ENCODE assay signal across 21 cellular contexts in genomic region chr11:119012629-119013170, GRCh38. TPM values are rescaled to one million over a fixed set of nuclear protein-coding genes. Genes with fewer than 3 reads are reported as not detected.
DNase-seq lines count a peak whose midpoint lies in the region; ATAC-seq, FAIRE-seq and TF ChIP-seq lines count a peak whose summit lies in the region.
"Had no signal": no experiment of that assay in that cellular context is flagged by ENCODE, and none has a peak within 500 bp of the region (broad histone marks: within the 10 kb centered on the region; RNA-seq: fewer than 3 reads in every experiment).

No MANE protein-coding gene starts in this region.

- H3K9me3 ChIP-seq in HCT116 (ENCODE audit: control insufficient read depth in 1 of 2, insufficient read depth in 1 of 2, low read depth in 1 of 2, low read length in 2 of 2): no peaks in the 10 kb centered on the region
- no peaks in the 10 kb centered on the region; the same call in 2 of the 3 replicates for H3K9me3 ChIP-seq in GM12878 (replicated peaks; ENCODE audit: control insufficient read depth, insufficient read depth, low read length)
- no peaks in the 10 kb centered on the region for H3K9me3 ChIP-seq in aorta (ENCODE audit: control insufficient read depth, low read length)
- H3K9me3 ChIP-seq: gastroesophageal sphincter, left lung, mucosa of descending colon, sigmoid colon had no signal

- TF ChIP-seq EP300 in GM12878 (IDR thresholded peaks at IDR 0.05; ENCODE audit: borderline replicate concordance in 1 of 2, control insufficient read depth in 1 of 2, low read depth in 2 of 2, low read length in 2 of 2): no peak

- CTCF ChIA-PET in HCT116 (lab: Charles Lee): no interaction called here
- CTCF ChIA-PET in GM12878 (lab: Yijun Ruan, JAX): no interaction called here

- POLR2A ChIA-PET in HCT116 (lab: Charles Lee): no interaction called here
- POLR2A ChIA-PET in GM12878 (lab: Charles Lee): interaction anchor here (0.5 to 1.3 kb wide), 2 partner anchors 55 to 253 kb away, joined by 3 to 4 read pairs; partner anchors contain the start of gene VPS11

- peak overlapping the region; percentile 25; the same call in 1 of the 2 replicates for H3K27ac ChIP-seq in HCT116 (ENCODE audit: low read depth, low read length)
- H3K27ac ChIP-seq in GM12878 (ENCODE audit: control insufficient read depth, insufficient read depth): no peak overlapping the region
- H3K27ac ChIP-seq in aorta (ENCODE audit: low read depth in 1 of 2, low read length in 2 of 2): peak overlapping the region in 1 of 2 donors; percentile 19
- H3K27ac ChIP-seq: gastroesophageal sphincter, KMS-11, left lung, sigmoid colon had no signal

- RAD21 ChIA-PET in HCT116 (lab: Charles Lee; ENCODE audit: low non-redundant PET in 1 of 2, low total read pairs in 2 of 2, uncharacterized antibody in 2 of 2, unreplicated experiment in 2 of 2): no interaction called here
- RAD21 ChIA-PET in GM12878 (lab: Charles Lee; ENCODE audit: unreplicated experiment): no interaction called here

- 81% methylated on average over 3 of the region's 3 CpGs for WGBS in GM12878 (ENCODE audit: insufficient coverage, insufficient replicate concordance, low lambda C conversion rate, missing lambda C conversion rate)
- WGBS in aorta, 2 donors: 74 to 79% methylated on average over 3 of the region's 3 CpGs

- in situ Hi-C loops in GM12878 (cut with MboI): no loop called here

- ATAC-seq in HCT116 (no peak), GM12878 (peak; percentile 7; the same call in 1 of the 3 replicates), aorta (ENCODE audit: low FRiP score) (no peak)
- no peak for ATAC-seq in stimulated activated naive B cell treated with anti-CD40 and anti-IgM and Interleukin-4, amounts not matched to agents 10 μg/mL and 1 μg/mL and 100 μg/mL, for 72 hours (replicated peaks)
- ATAC-seq: gastroesophageal sphincter, left lung had no signal

- FAIRE-seq in GM12878 (lab: Jason Lieb, UNC): no peak
- FAIRE-seq: bronchial epithelial cell had no signal

- H3K9me3 Mint-ChIP-seq in activated naive CD4-positive, alpha-beta T cell treated with anti-CD3 and anti-CD28 coated beads, Interleukin-2, amount 50 U/mL, for 24 hours: no peaks in the 10 kb centered on the region
- no peaks in the 10 kb centered on the region for H3K9me3 Mint-ChIP-seq in stimulated activated naive B cell treated with anti-CD40 and anti-IgM and Interleukin-4, amounts not matched to agents 10 μg/mL and 1 μg/mL and 100 μg/mL, for 72 hours

- BruUV-seq in HCT116 (replicated peaks; lab: Mats Ljungman, UMichigan) (no TSS peak), GM12878 (replicated peaks; lab: Mats Ljungman, UMichigan) (no TSS peak)

- no peaks in the 10 kb centered on the region for H3K9me2 ChIP-seq in HCT116 (ENCODE audit: insufficient read depth)

- TF ChIP-seq RAD21 in HCT116 (IDR thresholded peaks at IDR 0.05; ENCODE audit: low read depth): no peak
- TF ChIP-seq RAD21 in GM12878 (IDR thresholded peaks at IDR 0.05; ENCODE audit: insufficient read depth, low read depth, low read length): no peak

- H3K79me2 ChIP-seq in HCT116 (ENCODE audit: insufficient read depth, low read length) (peaks cover 32% of the 10 kb centered on the region), GM12878 (ENCODE audit: control insufficient read depth, insufficient read depth, low read length) (peaks cover 26% of the 10 kb centered on the region)

- H3K27me3 ChIP-seq in HCT116 (ENCODE audit: insufficient read depth, low read length): no peaks in the 10 kb centered on the region
- no peaks in the 10 kb centered on the region for H3K27me3 ChIP-seq in GM12878 (replicated peaks in 1 of 2; ENCODE audit: control insufficient read depth in 2 of 2, insufficient read depth in 2 of 2, low read length in 1 of 2)
- no peaks in the 10 kb centered on the region for H3K27me3 ChIP-seq in aorta (ENCODE audit: control insufficient read depth in 1 of 2, insufficient read depth in 2 of 2, low read length in 1 of 2)
- H3K27me3 ChIP-seq: gastroesophageal sphincter, left lung, sigmoid colon had no signal

- H3K4me3 Mint-ChIP-seq in activated naive CD4-positive, alpha-beta T cell treated with anti-CD3 and anti-CD28 coated beads, Interleukin-2, amount 50 U/mL, for 24 hours: peak overlapping the region; percentile 12
- no peak overlapping the region for H3K4me3 Mint-ChIP-seq in stimulated activated naive B cell treated with anti-CD40 and anti-IgM and Interleukin-4, amounts not matched to agents 10 μg/mL and 1 μg/mL and 100 μg/mL, for 72 hours

- H4K20me1 ChIP-seq in HCT116 (ENCODE audit: insufficient read depth) (no peaks in the 10 kb centered on the region), GM12878 (ENCODE audit: control insufficient read depth, insufficient read depth) (no peaks in the 10 kb centered on the region)

- peaks cover 10 to 18% of the 10 kb centered on the region in 2 experiments; a peak in 3 of 4 replicates for H3K4me1 ChIP-seq in HCT116 (ENCODE audit: control insufficient read depth in 1 of 2, insufficient read depth in 2 of 2, low read length in 2 of 2)
- H3K4me1 ChIP-seq in GM12878 (ENCODE audit: control insufficient read depth, insufficient read depth, low read length): no peaks in the 10 kb centered on the region; the same call in 1 of the 2 replicates
- H3K4me1 ChIP-seq in aorta (ENCODE audit: control insufficient read depth in 1 of 2, insufficient read depth in 2 of 2, low read length in 2 of 2): no peaks in the 10 kb centered on the region

- H3K27me3 Mint-ChIP-seq in activated naive CD4-positive, alpha-beta T cell treated with anti-CD3 and anti-CD28 coated beads, Interleukin-2, amount 50 U/mL, for 24 hours: no peaks in the 10 kb centered on the region
- no peaks in the 10 kb centered on the region for H3K27me3 Mint-ChIP-seq in stimulated activated naive B cell treated with anti-CD40 and anti-IgM and Interleukin-4, amounts not matched to agents 10 μg/mL and 1 μg/mL and 100 μg/mL, for 72 hours

- intact Hi-C loops in HCT116 (cut with micrococcal nuclease): no loop called here
- intact Hi-C loops in GM12878 (cut with micrococcal nuclease; ENCODE audit: unreplicated experiment): no loop called here
- intact Hi-C loops in aorta (cut with DNase I): no loop called here

- H3K36me3 ChIP-seq in HCT116 (ENCODE audit: control insufficient read depth in 1 of 2, insufficient read depth in 2 of 2, low read length in 2 of 2) (peaks cover 35 to 62% of the 10 kb centered on the region in 2 experiments), GM12878 (ENCODE audit: control insufficient read depth in 2 of 2, insufficient read depth in 2 of 2, low read length in 1 of 2) (peaks cover 17 to 24% of the 10 kb centered on the region in 2 experiments), aorta (ENCODE audit: control insufficient read depth in 1 of 2, insufficient read depth in 2 of 2, low read length in 1 of 2) (peaks cover 0 to 1% of the 10 kb centered on the region in 2 donors)

- no peak overlapping the region for H2AFZ ChIP-seq in HCT116 (ENCODE audit: low read depth, low read length, poor library complexity, severe bottlenecking)
- no peak overlapping the region for H2AFZ ChIP-seq in GM12878 (ENCODE audit: control insufficient read depth, low read depth, low read length)

- SMC1A ChIA-PET in GM12878 (lab: Charles Lee; ENCODE audit: uncharacterized antibody, unreplicated experiment): no interaction called here

- TF ChIP-seq POLR2A in HCT116 (IDR thresholded peaks at IDR 0.05; ENCODE audit: borderline replicate concordance, extremely low read depth, insufficient read depth, insufficient read length) (no peak), GM12878 (IDR thresholded peaks at IDR 0.05; ENCODE audit: low read depth, low read length) (no peak)

- no peak overlapping the region for H3K4me2 ChIP-seq in HCT116 (ENCODE audit: low read length)
- no peak overlapping the region for H3K4me2 ChIP-seq in GM12878 (ENCODE audit: control insufficient read depth, insufficient read depth)
- H3K4me2 ChIP-seq: KMS-11 had no signal

- DNase-seq in activated naive CD4-positive, alpha-beta T cell treated with anti-CD3 and anti-CD28 coated beads, Interleukin-2, amount 50 U/mL, for 16 hours: no peak
- no peak for DNase-seq in HCT116 (ENCODE audit: low read depth, low spot score)
- DNase-seq in GM12878 (ENCODE audit: low read depth, low spot score): no peak
- no peak for DNase-seq in stimulated activated naive B cell treated with anti-CD40 and anti-IgM and Interleukin-4, amounts not matched to agents 10 μg/mL and 1 μg/mL and 100 μg/mL, for 72 hours
- DNase-seq in aorta: no peak
- no peak for DNase-seq in NCI-H226
- DNase-seq in NCI-H748 (lab: John Stamatoyannopoulos, UW; ENCODE audit: unreplicated experiment): no peak
- DNase-seq: erythroblast; GDM1; left lung; mucosa of descending colon; NCI-H1436; NCI-H2171; stimulated activated CD4-positive, alpha-beta T cell treated with anti-CD3 and anti-CD28 coated beads, Interleukin-1b, Interleukin-23, amount 100 ng/mL, for 48 hours had no signal

- peak overlapping the region; percentile 46 for H3K27ac Mint-ChIP-seq in activated naive CD4-positive, alpha-beta T cell treated with anti-CD3 and anti-CD28 coated beads, Interleukin-2, amount 50 U/mL, for 24 hours
- peak overlapping the region; percentile 56 for H3K27ac Mint-ChIP-seq in stimulated activated naive B cell treated with anti-CD40 and anti-IgM and Interleukin-4, amounts not matched to agents 10 μg/mL and 1 μg/mL and 100 μg/mL, for 72 hours

- H3K4me3 ChIP-seq in HCT116 (replicated peaks in 1 of 2; ENCODE audit: low read depth in 1 of 2, low read length in 2 of 2) (no peak overlapping the region), GM12878 (no peak overlapping the region), aorta (ENCODE audit: low read length in 2 of 2) (no peak overlapping the region)
- H3K4me3 ChIP-seq: gastroesophageal sphincter, left lung, mucosa of descending colon, sigmoid colon had no signal

- H3K9ac ChIP-seq in HCT116 (ENCODE audit: low read length) (no peak overlapping the region), GM12878 (ENCODE audit: control insufficient read depth, insufficient read depth, low read length) (no peak overlapping the region)
- H3K9ac ChIP-seq: KMS-11 had no signal

- TF ChIP-seq CTCF in HCT116 (IDR thresholded peaks at IDR 0.05 in 2 of 3, conservative IDR thresholded peaks at IDR 0.05 in 1 of 3; ENCODE audit: borderline replicate concordance in 1 of 3, insufficient read depth in 1 of 3, low read depth in 2 of 3, low read length in 2 of 3) (no peak), GM12878 (IDR thresholded peaks at IDR 0.05 in 2 of 3, conservative IDR thresholded peaks at IDR 0.05 in 1 of 3; ENCODE audit: control insufficient read depth in 2 of 3, extremely low read depth in 1 of 3, insufficient read depth in 1 of 3, low read depth in 3 of 3, low read length in 3 of 3) (no peak)

- peaks cover 26% of the 10 kb centered on the region for H3K4me1 Mint-ChIP-seq in activated naive CD4-positive, alpha-beta T cell treated with anti-CD3 and anti-CD28 coated beads, Interleukin-2, amount 50 U/mL, for 24 hours
- H3K4me1 Mint-ChIP-seq in stimulated activated naive B cell treated with anti-CD40 and anti-IgM and Interleukin-4, amounts not matched to agents 10 μg/mL and 1 μg/mL and 100 μg/mL, for 72 hours: peaks cover 24 to 28% of the 10 kb centered on the region in 2 donors

- peaks cover 33% of the 10 kb centered on the region for H3K36me3 Mint-ChIP-seq in activated naive CD4-positive, alpha-beta T cell treated with anti-CD3 and anti-CD28 coated beads, Interleukin-2, amount 50 U/mL, for 24 hours
- H3K36me3 Mint-ChIP-seq in stimulated activated naive B cell treated with anti-CD40 and anti-IgM and Interleukin-4, amounts not matched to agents 10 μg/mL and 1 μg/mL and 100 μg/mL, for 72 hours: peaks cover 56 to 63% of the 10 kb centered on the region in 2 donors

RNA-seq across cellular contexts. Expression of gene RPS25, which starts 5.4 kb away (rescaled TPM):
- 1,404 TPM for total RNA-seq in HCT116 (2021; ENCODE audit: unreplicated experiment)
- 647 and 867 TPM in 2 replicates for polyA plus RNA-seq in HCT116 (2012)
- 240 and 366 TPM in 2 replicates for total RNA-seq in GM12878 (2013; cell fraction: nucleolus; rRNA removed)
- 886 and 1,063 TPM in 2 replicates for total RNA-seq in GM12878 (2014; rRNA removed)
- 3,203 and 3,262 TPM in 2 replicates for total RNA-seq in GM12878 (2014; rRNA removed; fragmentation: Illumina TruSeq; extraction: Trizol)
- 1,627 and 1,676 TPM in 2 replicates for total RNA-seq in GM12878 (2021)
- 10,130 TPM for polyA plus RNA-seq in GM12878 (2011; ENCODE audit: low read depth)
- 1,188 and 1,624 TPM in 2 replicates for polyA plus RNA-seq in GM12878 (2011; rRNA removed)
- 1,068 and 1,259 TPM in 2 replicates for polyA plus RNA-seq in GM12878 (2011; cell fraction: cytosol; rRNA removed)
- 573 and 676 TPM in 2 replicates for polyA plus RNA-seq in GM12878 (2011; cell fraction: nucleus; rRNA removed)
- polyA plus RNA-seq in GM12878 (2012): 2,542 and 2,883 TPM in 2 replicates
- polyA plus RNA-seq in GM12878 (2014; fragmentation: Illumina TruSeq; extraction: Trizol): 3,746 and 5,671 TPM in 2 replicates
- polyA plus RNA-seq in GM12878 (2014; fragmentation: Nextera tagmentation; extraction: Ambion mirVana): 1,000 to 10,000 TPM; 3,292 to 3,419 TPM
- polyA plus RNA-seq in GM12878 (2014; rRNA removed): 1,401 and 2,108 TPM in 2 replicates
- polyA plus RNA-seq in GM12878 (2016; fragmentation: Nextera tagmentation; extraction: Ambion mirVana): 1,000 to 10,000 TPM; 2,959 to 3,172 TPM
- 195 and 260 TPM in 2 replicates for polyA minus RNA-seq in GM12878 (2011; rRNA and poly(A)+ RNA removed)
- polyA minus RNA-seq in GM12878 (2011; cell fraction: cytosol; rRNA and poly(A)+ RNA removed): 285 and 317 TPM in 2 replicates
- polyA minus RNA-seq in GM12878 (2011; cell fraction: nucleus; rRNA and poly(A)+ RNA removed): 42.4 and 48.0 TPM in 2 replicates
- 100 to 1,000 TPM; 804 to 820 TPM for total RNA-seq in aorta
- polyA plus RNA-seq in aorta: 1,000 to 10,000 TPM; 2,334 to 4,827 TPM

RNA-seq across cellular contexts. Expression of gene TRAPPC4, which starts 5.9 kb away (rescaled TPM):
- total RNA-seq in HCT116 (2021; ENCODE audit: unreplicated experiment) (61.6 TPM), GM12878 (2014; rRNA removed) (76.5 and 87.1 TPM in 2 replicates), GM12878 (2014; rRNA removed; fragmentation: Illumina TruSeq; extraction: Trizol) (66.1 and 69.1 TPM in 2 replicates), GM12878 (2021) (62.7 and 62.8 TPM in 2 replicates), aorta (10 to 100 TPM; 49.6 to 54.3 TPM)
- polyA plus RNA-seq in HCT116 (2012): 58.0 and 59.2 TPM in 2 replicates
- 40.8 and 43.0 TPM in 2 replicates for total RNA-seq in GM12878 (2013; cell fraction: nucleolus; rRNA removed)
- polyA plus RNA-seq in GM12878 (2011; ENCODE audit: low read depth): 37.4 TPM
- polyA plus RNA-seq in GM12878 (2011; rRNA removed) (94.2 and 105 TPM in 2 replicates), GM12878 (2014; fragmentation: Illumina TruSeq; extraction: Trizol) (56.7 and 61.6 TPM in 2 replicates), GM12878 (2014; fragmentation: Nextera tagmentation; extraction: Ambion mirVana) (100 to 1,000 TPM; 205 to 231 TPM), GM12878 (2014; rRNA removed) (91.5 and 92.7 TPM in 2 replicates), GM12878 (2016; fragmentation: Nextera tagmentation; extraction: Ambion mirVana) (100 to 1,000 TPM; 188 to 196 TPM), aorta (10 to 100 TPM; 33.8 to 53.6 TPM)
- polyA plus RNA-seq in GM12878 (2011; cell fraction: cytosol; rRNA removed): 154 and 245 TPM in 2 replicates
- polyA plus RNA-seq in GM12878 (2011; cell fraction: nucleus; rRNA removed): 71.7 and 114 TPM in 2 replicates
- 53.1 and 53.9 TPM in 2 replicates for polyA plus RNA-seq in GM12878 (2012)
- 80.1 and 95.1 TPM in 2 replicates for polyA minus RNA-seq in GM12878 (2011; rRNA and poly(A)+ RNA removed)
- 9.5 and 15.8 TPM in 2 replicates for polyA minus RNA-seq in GM12878 (2011; cell fraction: cytosol; rRNA and poly(A)+ RNA removed)
- 30.0 and 42.6 TPM in 2 replicates for polyA minus RNA-seq in GM12878 (2011; cell fraction: nucleus; rRNA and poly(A)+ RNA removed)

RNA-seq across cellular contexts. Expression of gene CENATAC, which starts 14.8 kb away (rescaled TPM):
- total RNA-seq in HCT116 (2021; ENCODE audit: unreplicated experiment) (28.9 TPM), GM12878 (2014; rRNA removed) (31.1 and 35.5 TPM in 2 replicates), GM12878 (2014; rRNA removed; fragmentation: Illumina TruSeq; extraction: Trizol) (26.7 and 30.7 TPM in 2 replicates), GM12878 (2021) (19.0 and 24.0 TPM in 2 replicates), aorta (10 to 100 TPM; 56.4 to 61.8 TPM)
- 7.5 and 9.0 TPM in 2 replicates for polyA plus RNA-seq in HCT116 (2012)
- 125 and 142 TPM in 2 replicates for total RNA-seq in GM12878 (2013; cell fraction: nucleolus; rRNA removed)
- 12.6 TPM for polyA plus RNA-seq in GM12878 (2011; ENCODE audit: low read depth)
- polyA plus RNA-seq in GM12878 (2011; rRNA removed) (26.4 and 31.1 TPM in 2 replicates), GM12878 (2014; fragmentation: Illumina TruSeq; extraction: Trizol) (17.1 and 19.5 TPM in 2 replicates), GM12878 (2014; fragmentation: Nextera tagmentation; extraction: Ambion mirVana) (1 to 10 TPM; 4.8 to 8.2 TPM), GM12878 (2014; rRNA removed) (33.7 and 37.1 TPM in 2 replicates), GM12878 (2016; fragmentation: Nextera tagmentation; extraction: Ambion mirVana) (10 to 100 TPM; 19.3 to 24.2 TPM), aorta (100 to 1,000 TPM in 1 of 2 donors, 10 to 100 TPM in 1; 10.3 to 138 TPM)
- 10.8 and 16.9 TPM in 2 replicates for polyA plus RNA-seq in GM12878 (2011; cell fraction: cytosol; rRNA removed)
- 52.1 and 66.2 TPM in 2 replicates for polyA plus RNA-seq in GM12878 (2011; cell fraction: nucleus; rRNA removed)
- polyA plus RNA-seq in GM12878 (2012): 12.7 and 17.2 TPM in 2 replicates
- polyA minus RNA-seq in GM12878 (2011; rRNA and poly(A)+ RNA removed): 22.2 and 24.3 TPM in 2 replicates
- polyA minus RNA-seq in GM12878 (2011; cell fraction: cytosol; rRNA and poly(A)+ RNA removed): 11.2 and 11.5 TPM in 2 replicates
- 24.2 and 40.4 TPM in 2 replicates for polyA minus RNA-seq in GM12878 (2011; cell fraction: nucleus; rRNA and poly(A)+ RNA removed)

RNA-seq across cellular contexts. Expression of gene SLC37A4, which starts 18.0 kb away (rescaled TPM):
- 49.8 TPM for total RNA-seq in HCT116 (2021; ENCODE audit: unreplicated experiment)
- 49.7 and 62.0 TPM in 2 replicates for polyA plus RNA-seq in HCT116 (2012)
- total RNA-seq in GM12878 (2013; cell fraction: nucleolus; rRNA removed): 37.1 and 38.5 TPM in 2 replicates
- total RNA-seq in GM12878 (2014; rRNA removed): 15.5 and 17.1 TPM in 2 replicates
- total RNA-seq in GM12878 (2014; rRNA removed; fragmentation: Illumina TruSeq; extraction: Trizol): 11.5 and 11.6 TPM in 2 replicates
- 19.2 and 20.6 TPM in 2 replicates for total RNA-seq in GM12878 (2021)
- 13.3 TPM for polyA plus RNA-seq in GM12878 (2011; ENCODE audit: low read depth)
- 22.0 and 29.7 TPM in 2 replicates for polyA plus RNA-seq in GM12878 (2011; rRNA removed)
- polyA plus RNA-seq in GM12878 (2011; cell fraction: cytosol; rRNA removed): 45.9 and 47.6 TPM in 2 replicates
- polyA plus RNA-seq in GM12878 (2011; cell fraction: nucleus; rRNA removed): 136 and 177 TPM in 2 replicates
- polyA plus RNA-seq in GM12878 (2012): 13.9 and 18.0 TPM in 2 replicates
- 16.4 and 20.1 TPM in 2 replicates for polyA plus RNA-seq in GM12878 (2014; fragmentation: Illumina TruSeq; extraction: Trizol)
- 10 to 100 TPM; 11.9 to 12.1 TPM for polyA plus RNA-seq in GM12878 (2014; fragmentation: Nextera tagmentation; extraction: Ambion mirVana)
- 25.3 and 25.8 TPM in 2 replicates for polyA plus RNA-seq in GM12878 (2014; rRNA removed)
- 10 to 100 TPM; 24.2 to 27.8 TPM for polyA plus RNA-seq in GM12878 (2016; fragmentation: Nextera tagmentation; extraction: Ambion mirVana)
- 40.1 and 45.7 TPM in 2 replicates for polyA minus RNA-seq in GM12878 (2011; rRNA and poly(A)+ RNA removed)
- 5.3 and 8.1 TPM in 2 replicates for polyA minus RNA-seq in GM12878 (2011; cell fraction: cytosol; rRNA and poly(A)+ RNA removed)
- polyA minus RNA-seq in GM12878 (2011; cell fraction: nucleus; rRNA and poly(A)+ RNA removed): 21.5 and 27.0 TPM in 2 replicates
- total RNA-seq in aorta: 10 to 100 TPM in 1 of 2 donors, 1 to 10 TPM in 1; 7.8 to 12.9 TPM
- polyA plus RNA-seq in aorta: 1 to 10 TPM; 8.5 to 8.9 TPM

RNA-seq across cellular contexts. Expression of gene FOXR1, which starts 41.1 kb away (rescaled TPM):
- total RNA-seq in HCT116 (2021; ENCODE audit: unreplicated experiment): not detected
- not detected in 2 replicates for polyA plus RNA-seq in HCT116 (2012)
- total RNA-seq in GM12878 (2013; cell fraction: nucleolus; rRNA removed): not detected in 2 replicates
- not detected in 2 replicates for total RNA-seq in GM12878 (2014; rRNA removed)
- not detected in 2 replicates for total RNA-seq in GM12878 (2014; rRNA removed; fragmentation: Illumina TruSeq; extraction: Trizol)
- total RNA-seq in GM12878 (2021): not detected in 2 replicates
- polyA plus RNA-seq in GM12878 (2011; ENCODE audit: low read depth): not detected
- not detected in 2 replicates for polyA plus RNA-seq in GM12878 (2011; rRNA removed)
- polyA plus RNA-seq in GM12878 (2011; cell fraction: cytosol; rRNA removed): not detected in 2 replicates
- not detected in 2 replicates for polyA plus RNA-seq in GM12878 (2011; cell fraction: nucleus; rRNA removed)
- polyA plus RNA-seq in GM12878 (2012): not detected in 2 replicates
- polyA plus RNA-seq in GM12878 (2014; fragmentation: Illumina TruSeq; extraction: Trizol): not detected in 2 replicates
- not detected for polyA plus RNA-seq in GM12878 (2014; fragmentation: Nextera tagmentation; extraction: Ambion mirVana)
- polyA plus RNA-seq in GM12878 (2014; rRNA removed): not detected in 2 replicates
- not detected for polyA plus RNA-seq in GM12878 (2016; fragmentation: Nextera tagmentation; extraction: Ambion mirVana)
- polyA minus RNA-seq in GM12878 (2011; rRNA and poly(A)+ RNA removed): not detected in 2 replicates
- polyA minus RNA-seq in GM12878 (2011; cell fraction: cytosol; rRNA and poly(A)+ RNA removed): not detected in 2 replicates
- not detected in 2 replicates for polyA minus RNA-seq in GM12878 (2011; cell fraction: nucleus; rRNA and poly(A)+ RNA removed)
- not detected for total RNA-seq in aorta
- polyA plus RNA-seq in aorta: not detected
- total RNA-seq: bronchial epithelial cell, dermis microvascular lymphatic vessel endothelial cell, gastroesophageal sphincter, left lung, mucosa of descending colon, omental fat pad, sigmoid colon had no signal
- polyA plus RNA-seq: sigmoid colon had no signal
